ENCODE assay signal across 1 cellular context in genomic region chr12:51533799-51534198, GRCh38.
TF ChIP-seq lines count a peak whose summit lies in the region.

No MANE protein-coding gene starts in this region.

TF ChIP-seq in H1, 55 proteins besides CTCF, POLR2A, EP300 and RAD21:
- no peak for TF ChIP-seq BACH1 (IDR thresholded peaks at IDR 0.05; ENCODE audit: low read length)
- no peak for TF ChIP-seq CREB1 (IDR thresholded peaks at IDR 0.05)
- no peak for TF ChIP-seq SP2 (IDR thresholded peaks at IDR 0.05; ENCODE audit: low read length)
- no peak for TF ChIP-seq ATF2 (IDR thresholded peaks at IDR 0.05; ENCODE audit: low read length)
- no peak for TF ChIP-seq HDAC2 (IDR thresholded peaks at IDR 0.05; ENCODE audit: borderline replicate concordance in 1 of 2, low read depth in 2 of 2, low read length in 2 of 2)
- TF ChIP-seq SIN3A (conservative IDR thresholded peaks at IDR 0.05 in 1 of 2, IDR thresholded peaks at IDR 0.05 in 1 of 2; ENCODE audit: low read depth in 1 of 2, low read length in 2 of 2), result no peak
- no peak for TF ChIP-seq CHD7 (IDR thresholded peaks at IDR 0.05; ENCODE audit: insufficient replicate concordance, low read length)
